In genomic region chr6:155709262-155709661, GRCh38 we compare ENCODE assay signal across 34 cellular contexts.
"Had no signal": no experiment of that assay in that cellular context is flagged by ENCODE, and none has a peak within 500 bp of the region (broad histone marks: within the 10 kb centered on the region; RNA-seq: fewer than 3 reads in every experiment).

No MANE protein-coding gene starts in this region.

- H3K36me3 Mint-ChIP-seq: activated naive CD4-positive, alpha-beta T cell treated with anti-CD3 and anti-CD28 coated beads, Interleukin-2, amount 50 U/mL, for 24 hours; activated naive CD8-positive, alpha-beta T cell treated with anti-CD3 and anti-CD28 coated beads for 36 hours had no signal

- H3K9me3 ChIP-seq: adrenal gland, body of pancreas, colonic mucosa, esophagus squamous epithelium had no signal

- ATAC-seq: activated CD4-positive, CD25-positive, alpha-beta regulatory T cell treated with anti-CD3 and anti-CD28 coated beads, Interleukin-2, amount 50 U/mL, for 24 hours; activated CD8-positive, alpha-beta T cell treated with anti-CD3 and anti-CD28 coated beads for 36 hours; activated naive CD8-positive, alpha-beta T cell treated with anti-CD3 and anti-CD28 coated beads, Interleukin-2, amount 50 U/mL, for 24 hours; activated T-cell treated with anti-CD3 and anti-CD28 coated beads, Interleukin-2, amount 50 U/mL, for 4 hours; body of pancreas; gastroesophageal sphincter; T-helper 17 cell had no signal

- FAIRE-seq: endometrium, endothelial cell of umbilical vein had no signal

- DNase-seq: activated B cell treated with CpG ODN at 0.5 μM for 24 hours; activated CD4-positive, alpha-beta T cell treated with anti-CD3 and anti-CD28 coated beads for 48 hours; activated CD4-positive, alpha-beta T cell treated with anti-CD3 and anti-CD28 coated beads, Interleukin-2, amount 50 U/mL, for 1 hour; activated CD4-positive, alpha-beta T cell treated with anti-CD3 and anti-CD28 coated beads, Interleukin-2, amount 50 U/mL, for 48 hours; activated CD8-positive, alpha-beta memory T cell treated with anti-CD3 and anti-CD28 coated beads for 24 hours; activated effector memory CD4-positive, alpha-beta T cell treated with anti-CD3 and anti-CD28 coated beads, Interleukin-2, amount 50 U/mL, for 16 hours; activated naive CD4-positive, alpha-beta T cell treated with anti-CD3 and anti-CD28 coated beads for 36 hours; activated naive CD8-positive, alpha-beta T cell treated with anti-CD3 and anti-CD28 coated beads for 36 hours; activated naive CD8-positive, alpha-beta T cell treated with anti-CD3 and anti-CD28 coated beads, Interleukin-2, amount 50 U/mL, for 24 hours; activated T-cell treated with anti-CD3 and anti-CD28 coated beads, Interleukin-2, amount 50 U/mL, for 4 hours; adrenal gland; amygdala; aorta; body of pancreas; central memory CD4-positive, alpha-beta T cell; cerebellar nuclear complex; colonic mucosa; effector CD8-positive, alpha-beta T cell; esophagus squamous epithelium; foreskin melanocyte; T-helper 1 cell; T-helper 17 cell; T1000; WERI-Rb-1 had no signal

- H3K27me3 ChIP-seq: adrenal gland, body of pancreas, cardiac muscle cell, colonic mucosa, esophagus squamous epithelium, gastroesophageal sphincter had no signal

- H3K4me3 ChIP-seq: adrenal gland, body of pancreas, cardiac muscle cell, colonic mucosa, esophagus squamous epithelium, gastroesophageal sphincter had no signal

- H3K4me1 ChIP-seq: adrenal gland, body of pancreas, colonic mucosa, esophagus squamous epithelium, gastroesophageal sphincter had no signal

- H3K27ac ChIP-seq: adrenal gland, body of pancreas, cardiac muscle cell, colonic mucosa, epithelial cell of prostate, esophagus squamous epithelium, gastroesophageal sphincter, WERI-Rb-1 had no signal

- H3K4me1 Mint-ChIP-seq: activated B cell treated with CpG ODN at 0.5 μM for 24 hours; activated naive CD4-positive, alpha-beta T cell treated with anti-CD3 and anti-CD28 coated beads, Interleukin-2, amount 50 U/mL, for 24 hours; activated naive CD8-positive, alpha-beta T cell treated with anti-CD3 and anti-CD28 coated beads for 36 hours; activated naive CD8-positive, alpha-beta T cell treated with anti-CD3 and anti-CD28 coated beads, Interleukin-2, amount 50 U/mL, for 24 hours; T-helper 17 cell had no signal

- H3K27me3 Mint-ChIP-seq: activated B cell treated with CpG ODN at 0.5 μM for 24 hours; activated CD8-positive, alpha-beta T cell treated with anti-CD3 and anti-CD28 coated beads for 36 hours; activated naive CD8-positive, alpha-beta T cell treated with anti-CD3 and anti-CD28 coated beads, Interleukin-2, amount 50 U/mL, for 24 hours had no signal

- H3K4me3 Mint-ChIP-seq: activated B cell treated with CpG ODN at 0.5 μM for 24 hours; activated CD8-positive, alpha-beta T cell treated with anti-CD3 and anti-CD28 coated beads for 36 hours; activated naive CD4-positive, alpha-beta T cell treated with anti-CD3 and anti-CD28 coated beads for 36 hours; activated naive CD4-positive, alpha-beta T cell treated with anti-CD3 and anti-CD28 coated beads, Interleukin-2, amount 50 U/mL, for 24 hours; activated naive CD8-positive, alpha-beta T cell treated with anti-CD3 and anti-CD28 coated beads for 36 hours; activated naive CD8-positive, alpha-beta T cell treated with anti-CD3 and anti-CD28 coated beads, Interleukin-2, amount 50 U/mL, for 24 hours; activated T-cell treated with anti-CD3 and anti-CD28 coated beads, Interleukin-2, amount 50 U/mL, for 4 hours; T-helper 17 cell; T-helper 2 cell treated with Interferon-gamma antibody and Interleukin-4, amounts not matched to agents 5 μg/mL and 100 μg/mL, for 36 hours had no signal

- H3K9me3 Mint-ChIP-seq: activated B cell treated with CpG ODN at 0.5 μM for 24 hours; activated CD8-positive, alpha-beta T cell treated with anti-CD3 and anti-CD28 coated beads for 36 hours; activated naive CD4-positive, alpha-beta T cell treated with anti-CD3 and anti-CD28 coated beads for 36 hours; activated naive CD8-positive, alpha-beta T cell treated with anti-CD3 and anti-CD28 coated beads for 36 hours; activated naive CD8-positive, alpha-beta T cell treated with anti-CD3 and anti-CD28 coated beads, Interleukin-2, amount 50 U/mL, for 24 hours; activated T-cell treated with anti-CD3 and anti-CD28 coated beads, Interleukin-2, amount 50 U/mL, for 4 hours; activated T-helper 2 cell treated with anti-CD3 and anti-CD28 coated beads, Interferon-gamma antibody, Interleukin-2, Interleukin-4, amounts not matched to agents 10 μg/mL and 5 μg/mL and 100 μg/mL, durations not matched to agents 14 hours and 24 hours and 36 hours; T-helper 2 cell treated with Interferon-gamma antibody and Interleukin-4, amounts not matched to agents 5 μg/mL and 100 μg/mL, for 36 hours had no signal

- H3K36me3 ChIP-seq: adrenal gland, cardiac muscle cell, colonic mucosa, esophagus squamous epithelium, gastroesophageal sphincter, WERI-Rb-1 had no signal

- H3K27ac Mint-ChIP-seq: activated B cell treated with CpG ODN at 0.5 μM for 24 hours; activated CD8-positive, alpha-beta T cell treated with anti-CD3 and anti-CD28 coated beads for 36 hours; activated naive CD4-positive, alpha-beta T cell treated with anti-CD3 and anti-CD28 coated beads for 36 hours; activated naive CD4-positive, alpha-beta T cell treated with anti-CD3 and anti-CD28 coated beads, Interleukin-2, amount 50 U/mL, for 24 hours; activated naive CD8-positive, alpha-beta T cell treated with anti-CD3 and anti-CD28 coated beads for 36 hours; activated naive CD8-positive, alpha-beta T cell treated with anti-CD3 and anti-CD28 coated beads, Interleukin-2, amount 50 U/mL, for 24 hours; activated T-helper 2 cell treated with anti-CD3 and anti-CD28 coated beads, Interferon-gamma antibody, Interleukin-2, Interleukin-4, amounts not matched to agents 10 μg/mL and 5 μg/mL and 100 μg/mL, durations not matched to agents 14 hours and 24 hours and 36 hours; T-helper 17 cell; T-helper 2 cell treated with Interferon-gamma antibody and Interleukin-4, amounts not matched to agents 5 μg/mL and 100 μg/mL, for 36 hours had no signal
